ENCODE assay signal across 11 cellular contexts in the genomic region with DNA sequence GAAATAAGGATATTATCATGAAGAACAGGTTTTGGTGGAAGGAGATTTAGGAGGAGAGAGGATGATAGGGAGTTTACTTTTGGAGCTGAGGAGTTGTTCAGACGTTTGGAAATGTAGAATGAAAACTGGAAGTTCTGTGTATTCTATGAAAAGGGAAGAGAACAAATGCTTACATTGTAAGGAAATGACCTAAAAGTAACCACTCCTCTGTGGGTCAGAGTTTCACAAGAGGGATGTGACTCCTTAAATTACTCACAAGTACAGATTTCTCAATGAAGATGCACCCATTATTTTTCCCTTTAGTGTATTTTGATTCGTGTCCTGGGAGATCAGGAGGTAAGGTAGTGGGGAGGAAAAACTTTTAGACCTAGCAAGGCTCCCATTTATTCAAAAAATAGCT. TPM values are rescaled to one million over a fixed set of nuclear protein-coding genes. Genes with fewer than 3 reads are reported as not detected.
DNase-seq lines count a peak whose midpoint lies in the region; ATAC-seq and TF ChIP-seq lines count a peak whose summit lies in the region.
"Had no signal": no experiment of that assay in that cellular context is flagged by ENCODE, and none has a peak within 500 bp of the region (broad histone marks: within the 10 kb centered on the region; RNA-seq: fewer than 3 reads in every experiment).

No MANE protein-coding gene starts in this region.

- H3K27ac Mint-ChIP-seq in activated T-cell treated with anti-CD3 and anti-CD28 coated beads, Interleukin-2, amount 50 U/mL, for 24 hours: peak overlapping the region; percentile 3
- no peak overlapping the region for H3K27ac Mint-ChIP-seq in activated naive CD4-positive, alpha-beta T cell treated with anti-CD3 and anti-CD28 coated beads for 36 hours
- H3K27ac Mint-ChIP-seq: progenitor cell of endocrine pancreas had no signal

- H3K4me1 Mint-ChIP-seq in activated T-cell treated with anti-CD3 and anti-CD28 coated beads, Interleukin-2, amount 50 U/mL, for 24 hours (ENCODE audit: low read depth): peaks cover 78% of the 10 kb centered on the region
- peaks cover 71% of the 10 kb centered on the region for H3K4me1 Mint-ChIP-seq in activated T-cell treated with anti-CD3 and anti-CD28 coated beads, Interleukin-2, amount 50 U/mL, for 4 hours (ENCODE audit: low read depth)
- peaks cover 69% of the 10 kb centered on the region for H3K4me1 Mint-ChIP-seq in activated naive CD4-positive, alpha-beta T cell treated with anti-CD3 and anti-CD28 coated beads for 36 hours (ENCODE audit: low read depth)

- TF ChIP-seq CTCF in fibroblast of mammary gland (conservative IDR thresholded peaks at IDR 0.05; ENCODE audit: control insufficient read depth, insufficient read depth, low read depth, low read length): no peak
- TF ChIP-seq CTCF in stomach (IDR thresholded peaks at IDR 0.05): no peak
- no peak for TF ChIP-seq CTCF in GM20000 (IDR thresholded peaks at IDR 0.05; ENCODE audit: extremely low read depth, missing control alignments)

- H3K27me3 ChIP-seq in stomach: no peaks in the 10 kb centered on the region

- H3K9me3 Mint-ChIP-seq in activated T-cell treated with anti-CD3 and anti-CD28 coated beads, Interleukin-2, amount 50 U/mL, for 24 hours: peaks cover 8% of the 10 kb centered on the region
- peaks cover 4% of the 10 kb centered on the region for H3K9me3 Mint-ChIP-seq in activated T-cell treated with anti-CD3 and anti-CD28 coated beads, Interleukin-2, amount 50 U/mL, for 4 hours
- peaks cover 3% of the 10 kb centered on the region for H3K9me3 Mint-ChIP-seq in activated naive CD4-positive, alpha-beta T cell treated with anti-CD3 and anti-CD28 coated beads for 36 hours

- H3K27me3 Mint-ChIP-seq in activated T-cell treated with anti-CD3 and anti-CD28 coated beads, Interleukin-2, amount 50 U/mL, for 24 hours: no peaks in the 10 kb centered on the region
- H3K27me3 Mint-ChIP-seq in activated T-cell treated with anti-CD3 and anti-CD28 coated beads, Interleukin-2, amount 50 U/mL, for 4 hours (ENCODE audit: low read depth): no peaks in the 10 kb centered on the region
- no peaks in the 10 kb centered on the region for H3K27me3 Mint-ChIP-seq in activated naive CD4-positive, alpha-beta T cell treated with anti-CD3 and anti-CD28 coated beads for 36 hours (ENCODE audit: low read depth)
- H3K27me3 Mint-ChIP-seq: progenitor cell of endocrine pancreas had no signal

- H3K36me3 ChIP-seq in stomach: no peaks in the 10 kb centered on the region

- TF ChIP-seq EP300 in stomach (IDR thresholded peaks at IDR 0.05): no peak

- H3K9me3 ChIP-seq in stomach: no peaks in the 10 kb centered on the region

- WGBS in stomach, 5 donors: 41 to 59% (median 48%) methylated on average over 2 of the region's 2 CpGs

- H3K27ac ChIP-seq in stomach: peak overlapping the region in 4 of 5 donors; percentile 21 to 64 (median 46)

- H3K36me3 Mint-ChIP-seq in activated T-cell treated with anti-CD3 and anti-CD28 coated beads, Interleukin-2, amount 50 U/mL, for 24 hours (ENCODE audit: low read depth): peaks cover 44% of the 10 kb centered on the region
- H3K36me3 Mint-ChIP-seq in activated T-cell treated with anti-CD3 and anti-CD28 coated beads, Interleukin-2, amount 50 U/mL, for 4 hours (ENCODE audit: insufficient read depth): peaks cover 7% of the 10 kb centered on the region
- peaks cover 15% of the 10 kb centered on the region for H3K36me3 Mint-ChIP-seq in activated naive CD4-positive, alpha-beta T cell treated with anti-CD3 and anti-CD28 coated beads for 36 hours (ENCODE audit: low read depth)

- DNase-seq in activated T-cell treated with anti-CD3 and anti-CD28 coated beads, Interleukin-2, amount 50 U/mL, for 24 hours: no peak
- no peak for DNase-seq in activated T-cell treated with anti-CD3 and anti-CD28 coated beads, Interleukin-2, amount 50 U/mL, for 4 hours
- peak; percentile 47 for DNase-seq in SIG-M5 (lab: John Stamatoyannopoulos, UW)
- DNase-seq in fibroblast of mammary gland (ENCODE audit: low read depth): peak; percentile 91
- no peak for DNase-seq in stomach
- no peak for DNase-seq in GM20000 (ENCODE audit: low spot score)
- DNase-seq in activated naive CD4-positive, alpha-beta T cell treated with anti-CD3 and anti-CD28 coated beads for 36 hours: no peak
- DNase-seq: NCI-H1694 treated with DMSO at 0.1 percent for 48 hours, SHP77 had no signal

- no peak overlapping the region for H3K4me3 Mint-ChIP-seq in activated T-cell treated with anti-CD3 and anti-CD28 coated beads, Interleukin-2, amount 50 U/mL, for 24 hours
- no peak overlapping the region for H3K4me3 Mint-ChIP-seq in activated T-cell treated with anti-CD3 and anti-CD28 coated beads, Interleukin-2, amount 50 U/mL, for 4 hours
- H3K4me3 Mint-ChIP-seq in activated naive CD4-positive, alpha-beta T cell treated with anti-CD3 and anti-CD28 coated beads for 36 hours: no peak overlapping the region

- no peak for ATAC-seq in activated T-cell treated with anti-CD3 and anti-CD28 coated beads, Interleukin-2, amount 50 U/mL, for 4 hours
- no peak for ATAC-seq in HG03442 (IDR thresholded peaks at IDR 0.05; ENCODE audit: unreplicated experiment)

- no peak for TF ChIP-seq POLR2A in stomach (IDR thresholded peaks at IDR 0.05)

- peaks cover 13 to 67% (median 32%) of the 10 kb centered on the region in 4 donors for H3K4me1 ChIP-seq in stomach

- CTCF ChIA-PET in activated naive CD4-positive, alpha-beta T cell treated with anti-CD3 and anti-CD28 coated beads for 36 hours (lab: Charles Lee): interaction anchor here (5.5 kb wide), 1 partner anchor 9 kb away, joined by 30 read pairs; no protein-coding TSS in a partner anchor

- intact Hi-C loops in stomach (cut with DNase I; ENCODE audit: low total_unique reads): no loop called here
- intact Hi-C loops in activated naive CD4-positive, alpha-beta T cell treated with anti-CD3 and anti-CD28 coated beads for 36 hours (cut with micrococcal nuclease): loop anchor here (10.0 kb wide), 1 partner anchor 822 kb away; a partner anchor contains a TSS

- H3K4me3 ChIP-seq in fibroblast of mammary gland (ENCODE audit: control insufficient read depth, low read depth, low read length) (no peak overlapping the region), stomach (no peak overlapping the region)

RNA-seq across cellular contexts. Expression of a gene that starts 4.0 kb away (rescaled TPM):
- total RNA-seq in activated T-cell treated with anti-CD3 and anti-CD28 coated beads, Interleukin-2, amount 50 U/mL, for 4 hours: 10 to 100 TPM; 29.4 to 31.9 (median 30.7) TPM
- total RNA-seq in stomach: 100 to 1,000 TPM in 2 of 5 donors, 10 to 100 TPM in 2, 1 to 10 TPM in 1; 6.7 to 130 (median 59.8) TPM
- 10 to 100 TPM; 24.9 to 35.1 (median 27.2) TPM for polyA plus RNA-seq in stomach
- total RNA-seq in activated naive CD4-positive, alpha-beta T cell treated with anti-CD3 and anti-CD28 coated beads for 36 hours: 10 to 100 TPM; 22.9 to 25.5 TPM

RNA-seq across cellular contexts. Expression of a gene that starts 24.6 kb away (rescaled TPM):
- not detected for total RNA-seq in activated T-cell treated with anti-CD3 and anti-CD28 coated beads, Interleukin-2, amount 50 U/mL, for 4 hours
- total RNA-seq in stomach: not detected
- polyA plus RNA-seq in stomach: not detected
- total RNA-seq in activated naive CD4-positive, alpha-beta T cell treated with anti-CD3 and anti-CD28 coated beads for 36 hours: not detected
- total RNA-seq: progenitor cell of endocrine pancreas had no signal

Comparison
In these comparisons a context has a peak if more than half of its experiments do, and no peak if none do; other contexts are left out.
1. DNase-seq: peak in SIG-M5 (single experiment) and fibroblast of mammary gland (single experiment); none in activated T-cell treated with anti-CD3 and anti-CD28 coated beads, Interleukin-2, amount 50 U/mL, for 24 hours (single experiment), activated T-cell treated with anti-CD3 and anti-CD28 coated beads, Interleukin-2, amount 50 U/mL, for 4 hours (single experiment), stomach (single experiment), GM20000 (single experiment) and activated naive CD4-positive, alpha-beta T cell treated with anti-CD3 and anti-CD28 coated beads for 36 hours (single experiment).